In genomic region chr7:51230324-51230625, GRCh38 we compare ENCODE assay signal across 23 cellular contexts.
"Had no signal": no experiment of that assay in that cellular context is flagged by ENCODE, and none has a peak within 500 bp of the region (broad histone marks: within the 10 kb centered on the region; RNA-seq: fewer than 3 reads in every experiment).

No MANE protein-coding gene starts in this region.

- H3K27me3 ChIP-seq: colonic mucosa, gastroesophageal sphincter, right lobe of liver, upper lobe of left lung had no signal

- H3K36me3 ChIP-seq: colonic mucosa, gastroesophageal sphincter, right lobe of liver, upper lobe of left lung had no signal

- ATAC-seq: activated CD4-positive, CD25-positive, alpha-beta regulatory T cell treated with anti-CD3 and anti-CD28 coated beads, Interleukin-2, amount 50 U/mL, for 24 hours; activated T-helper 17 cell treated with anti-CD3 and anti-CD28 coated beads, Interleukin-2, amount 50 U/mL, for 72 hours; gastroesophageal sphincter; left colon; naive thymus-derived CD4-positive, alpha-beta T cell; right lobe of liver; stimulated activated naive CD8-positive, alpha-beta T cell treated with anti-CD3 and anti-CD28 coated beads, Interleukin-15, Interleukin-2, amounts not matched to agents 100 U/mL and 50 U/mL, for 24 hours had no signal

- DNase-seq: activated CD4-positive, alpha-beta T cell treated with anti-CD3 and anti-CD28 coated beads for 48 hours; activated CD4-positive, alpha-beta T cell treated with anti-CD3 and anti-CD28 coated beads, Interleukin-2, amount 50 U/mL, for 48 hours; activated CD8-positive, alpha-beta memory T cell treated with anti-CD3 and anti-CD28 coated beads, Interleukin-2, amount 50 U/mL, for 4 hours; activated gamma-delta T cell treated with Interleukin-2 at 50 U/mL for 16 hours; activated naive CD4-positive, alpha-beta T cell treated with anti-CD3 and anti-CD28 coated beads, Interleukin-2, amount 50 U/mL, for 16 hours; activated T-cell treated with anti-CD3 and anti-CD28 coated beads, Interleukin-2, amount 50 U/mL, for 24 hours; amniotic stem cell; colonic mucosa; effector memory CD4-positive, alpha-beta T cell; erythroblast; kidney; left colon; naive thymus-derived CD4-positive, alpha-beta T cell; right lobe of liver; stimulated activated CD4-positive, alpha-beta T cell treated with anti-CD3 and anti-CD28 coated beads, Interleukin-2, amount 100 ng/mL, for 48 hours; stimulated activated naive CD8-positive, alpha-beta T cell treated with anti-CD3 and anti-CD28 coated beads, Interleukin-15, Interleukin-2, amounts not matched to agents 100 U/mL and 50 U/mL, for 24 hours; T-helper 1 cell had no signal

- H3K4me1 Mint-ChIP-seq: activated T-helper 17 cell treated with anti-CD3 and anti-CD28 coated beads, Interleukin-2, amount 50 U/mL, for 72 hours; naive thymus-derived CD4-positive, alpha-beta T cell had no signal

- H3K9me3 Mint-ChIP-seq: activated T-cell treated with anti-CD3 and anti-CD28 coated beads, Interleukin-2, amount 50 U/mL, for 24 hours; activated T-helper 17 cell treated with anti-CD3 and anti-CD28 coated beads, Interleukin-2, amount 50 U/mL, for 72 hours; neural crest cell; T-helper 2 cell treated with Interferon-gamma antibody and Interleukin-4, amounts not matched to agents 5 μg/mL and 100 μg/mL, for 36 hours had no signal

- H3K27ac ChIP-seq: colonic mucosa, right lobe of liver, upper lobe of left lung had no signal

- H3K4me3 Mint-ChIP-seq: activated T-cell treated with anti-CD3 and anti-CD28 coated beads, Interleukin-2, amount 50 U/mL, for 24 hours; activated T-helper 17 cell treated with anti-CD3 and anti-CD28 coated beads, Interleukin-2, amount 50 U/mL, for 72 hours; naive thymus-derived CD4-positive, alpha-beta T cell; neural crest cell; T-helper 2 cell treated with Interferon-gamma antibody and Interleukin-4, amounts not matched to agents 5 μg/mL and 100 μg/mL, for 36 hours had no signal

- H3K36me3 Mint-ChIP-seq: naive thymus-derived CD4-positive, alpha-beta T cell had no signal

- H3K27ac Mint-ChIP-seq: activated T-cell treated with anti-CD3 and anti-CD28 coated beads, Interleukin-2, amount 50 U/mL, for 24 hours; activated T-helper 17 cell treated with anti-CD3 and anti-CD28 coated beads, Interleukin-2, amount 50 U/mL, for 72 hours; naive thymus-derived CD4-positive, alpha-beta T cell; T-helper 2 cell treated with Interferon-gamma antibody and Interleukin-4, amounts not matched to agents 5 μg/mL and 100 μg/mL, for 36 hours had no signal

- H3K4me3 ChIP-seq: colonic mucosa, gastroesophageal sphincter, right lobe of liver, upper lobe of left lung had no signal

- H3K4me1 ChIP-seq: colonic mucosa had no signal

- FAIRE-seq: kidney had no signal
